Comparison of ENCODE assay signal across 18 cellular contexts in the genomic region with DNA sequence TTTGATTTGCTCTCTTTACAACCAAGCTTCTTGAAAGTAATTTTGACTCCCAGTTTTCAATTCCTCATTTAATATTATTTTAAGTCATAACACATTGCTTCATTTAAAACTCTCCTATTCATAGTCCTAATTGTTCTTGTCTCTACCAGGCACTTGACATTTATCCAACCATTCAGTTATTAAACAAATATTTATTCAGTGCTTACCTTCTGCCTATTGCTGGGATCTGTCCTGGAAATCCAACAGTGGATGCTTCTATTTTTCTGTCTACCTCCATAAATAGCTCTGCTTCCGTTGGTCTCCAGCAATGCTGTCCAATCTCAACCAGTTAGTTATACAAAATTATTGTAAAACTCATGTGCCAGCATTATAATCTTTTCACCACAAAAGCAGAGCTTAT.
"Had no signal": no experiment of that assay in that cellular context is flagged by ENCODE, and none has a peak within 500 bp of the region (broad histone marks: within the 10 kb centered on the region; RNA-seq: fewer than 3 reads in every experiment).

No MANE protein-coding gene starts in this region.

- H3K4me3 ChIP-seq: hepatocyte, thoracic aorta, vagina had no signal

- H3K4me1 ChIP-seq: vagina had no signal

- H3K36me3 ChIP-seq: thoracic aorta, vagina had no signal

- DNase-seq: activated CD4-positive, alpha-beta T cell treated with anti-CD3 and anti-CD28 coated beads for 1 hour; activated CD8-positive, alpha-beta memory T cell treated with anti-CD3 and anti-CD28 coated beads for 24 hours; activated CD8-positive, alpha-beta memory T cell treated with anti-CD3 and anti-CD28 coated beads, Interleukin-2, amount 50 U/mL, for 4 hours; activated naive CD4-positive, alpha-beta T cell treated with Interleukin-2 at 50 U/mL for 16 hours; activated naive CD8-positive, alpha-beta T cell treated with anti-CD3 and anti-CD28 coated beads for 36 hours; activated T-cell treated with anti-CD3 and anti-CD28 coated beads, Interleukin-2, amount 50 U/mL, for 24 hours; central memory CD4-positive, alpha-beta T cell; dermis blood vessel endothelial cell; effector memory CD8-positive, alpha-beta T cell; glutamatergic neuron; retina; stimulated activated CD4-positive, alpha-beta T cell treated with anti-CD3 and anti-CD28 coated beads, Interleukin-2, amount 100 ng/mL, for 48 hours; stimulated activated naive CD4-positive, alpha-beta T cell had no signal

- H3K9me3 ChIP-seq: thoracic aorta, vagina had no signal

- FAIRE-seq: astrocyte, endothelial cell of umbilical vein had no signal

- H3K27ac ChIP-seq: thoracic aorta, vagina had no signal

- H3K27me3 ChIP-seq: hepatocyte, vagina had no signal
